ENCODE assay signal across 23 cellular contexts in the genomic region with DNA sequence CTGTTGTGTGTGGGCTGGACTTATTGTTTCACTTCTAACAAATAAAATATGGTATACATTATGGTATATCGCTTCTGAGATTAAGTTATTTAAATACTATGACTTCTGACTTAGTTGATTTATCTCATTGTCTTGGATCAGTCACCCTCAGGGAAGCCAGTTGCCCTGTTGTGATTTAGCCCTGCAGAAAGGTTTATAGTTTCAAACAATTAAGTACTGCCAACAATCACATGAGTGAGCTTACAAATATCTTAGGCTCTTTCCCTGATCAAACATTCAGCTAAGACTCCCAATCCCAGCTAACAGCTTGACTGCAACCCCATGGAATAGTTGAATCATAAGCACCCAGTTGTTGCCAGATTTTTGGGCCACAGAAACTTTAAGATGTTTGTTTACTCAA.
"Had no signal": no experiment of that assay in that cellular context is flagged by ENCODE, and none has a peak within 500 bp of the region (broad histone marks: within the 10 kb centered on the region; RNA-seq: fewer than 3 reads in every experiment).

No MANE protein-coding gene starts in this region.

- H3K27me3 ChIP-seq: tibial artery had no signal

- H3K4me1 Mint-ChIP-seq: activated B cell treated with CpG ODN at 0.5 μM for 24 hours; activated T-helper 17 cell treated with anti-CD3 and anti-CD28 coated beads, Interleukin-2, amount 50 U/mL, for 72 hours; nephron progenitor cell; T-cell had no signal

- H3K27me3 Mint-ChIP-seq: activated B cell treated with CpG ODN at 0.5 μM for 24 hours; activated CD8-positive, alpha-beta T cell treated with anti-CD3 and anti-CD28 coated beads for 36 hours; activated T-helper 17 cell treated with anti-CD3 and anti-CD28 coated beads, Interleukin-2, amount 50 U/mL, for 72 hours; dendritic cell treated with granulocyte-macrophage colony-stimulating factor and Interleukin-4, amounts not matched to agents 40 ng/mL and 50 ng/mL, for 4 days had no signal

- H3K27ac ChIP-seq: tibial artery had no signal

- H3K27ac Mint-ChIP-seq: activated B cell treated with CpG ODN at 0.5 μM for 24 hours; activated CD8-positive, alpha-beta T cell treated with anti-CD3 and anti-CD28 coated beads for 36 hours; activated naive CD4-positive, alpha-beta T cell treated with anti-CD3 and anti-CD28 coated beads for 36 hours; activated T-helper 17 cell treated with anti-CD3 and anti-CD28 coated beads, Interleukin-2, amount 50 U/mL, for 72 hours; dendritic cell treated with granulocyte-macrophage colony-stimulating factor and Interleukin-4, amounts not matched to agents 40 ng/mL and 50 ng/mL, for 4 days; nephron progenitor cell; T-cell had no signal

- H3K36me3 Mint-ChIP-seq: T-cell had no signal

- H3K36me3 ChIP-seq: tibial artery had no signal

- ATAC-seq: activated CD8-positive, alpha-beta T cell treated with anti-CD3 and anti-CD28 coated beads for 36 hours; activated T-helper 17 cell treated with anti-CD3 and anti-CD28 coated beads, Interleukin-2, amount 50 U/mL, for 72 hours; esophagus mucosa; left lobe of liver; T-cell had no signal

- H3K4me3 Mint-ChIP-seq: activated B cell treated with CpG ODN at 0.5 μM for 24 hours; activated CD8-positive, alpha-beta T cell treated with anti-CD3 and anti-CD28 coated beads for 36 hours; activated naive CD4-positive, alpha-beta T cell treated with anti-CD3 and anti-CD28 coated beads for 36 hours; activated T-helper 17 cell treated with anti-CD3 and anti-CD28 coated beads, Interleukin-2, amount 50 U/mL, for 72 hours; dendritic cell treated with granulocyte-macrophage colony-stimulating factor and Interleukin-4, amounts not matched to agents 40 ng/mL and 50 ng/mL, for 4 days; nephron progenitor cell; T-cell had no signal

- H3K9me3 Mint-ChIP-seq: dendritic cell treated with granulocyte-macrophage colony-stimulating factor and Interleukin-4, amounts not matched to agents 40 ng/mL and 50 ng/mL, for 4 days had no signal

- DNase-seq: activated B cell treated with CpG ODN at 0.5 μM for 24 hours; activated CD4-positive, alpha-beta T cell treated with anti-CD3 and anti-CD28 coated beads for 4 hours; activated CD8-positive, alpha-beta T cell treated with anti-CD3 and anti-CD28 coated beads for 36 hours; activated naive CD4-positive, alpha-beta T cell treated with anti-CD3 and anti-CD28 coated beads for 36 hours; activated T-cell treated with anti-CD3 and anti-CD28 coated beads, Interleukin-2, amount 50 U/mL, for 1 hour; effector CD8-positive, alpha-beta T cell; foreskin melanocyte; glutamatergic neuron; hippocampal formation; midbrain; nephron progenitor cell; retina; stimulated activated CD4-positive, alpha-beta T cell treated with anti-CD3 and anti-CD28 coated beads, Interleukin-12 subunit alpha, Interleukin-12 subunit beta, amount 100 ng/mL, for 4 hours; stimulated activated CD4-positive, alpha-beta T cell treated with anti-CD3 and anti-CD28 coated beads, Interleukin-1b, Interleukin-23, amount 100 ng/mL, for 48 hours; stimulated activated CD8-positive, alpha-beta memory T cell treated with anti-CD3 and anti-CD28 coated beads, Interleukin-4, amount 100 ng/mL, for 48 hours; stimulated activated naive CD4-positive, alpha-beta T cell; substantia nigra; T-cell had no signal

- H3K4me3 ChIP-seq: tibial artery had no signal

- H3K9me3 ChIP-seq: tibial artery had no signal
